20 cellular contexts compared by ENCODE assay signal in the genomic region with DNA sequence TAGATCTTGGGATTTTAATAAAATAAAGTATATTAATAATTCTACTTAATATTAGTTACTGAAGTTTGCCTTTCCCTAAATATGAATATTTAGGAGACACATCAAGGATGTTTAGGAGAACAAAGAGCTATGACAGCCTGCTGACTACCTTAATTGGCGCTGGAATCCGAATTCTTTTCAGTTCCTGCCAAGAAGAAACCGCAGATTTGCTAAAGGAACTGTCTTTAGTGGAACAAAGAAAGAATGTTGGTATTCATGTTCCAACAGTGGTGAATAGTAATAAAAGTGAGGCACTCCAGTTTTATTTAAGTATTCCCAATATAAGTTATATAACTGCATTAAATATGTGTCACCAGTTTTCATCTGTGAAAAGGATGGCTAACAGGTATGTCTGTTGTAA. TPM values are rescaled to one million over a fixed set of nuclear protein-coding genes. Genes with fewer than 3 reads are reported as not detected.
A peak's percentile ranks its signal among the peaks of the same experiment; 100 is the strongest.
DNase-seq lines count a peak whose midpoint lies in the region.
"Had no signal": no experiment of that assay in that cellular context is flagged by ENCODE, and none has a peak within 500 bp of the region (broad histone marks: within the 10 kb centered on the region; RNA-seq: fewer than 3 reads in every experiment).

No MANE protein-coding gene starts in this region.

- no peak overlapping the region for H2AFZ ChIP-seq in Karpas-422 (ENCODE audit: low read length)
- H2AFZ ChIP-seq: hepatocyte had no signal

- no peak overlapping the region for H3K4me2 ChIP-seq in Karpas-422 (ENCODE audit: low read depth, low read length, poor library complexity, severe bottlenecking)
- H3K4me2 ChIP-seq: hepatocyte had no signal

- H3K27ac ChIP-seq in epithelial cell of prostate (peak overlapping the region; percentile 76), Karpas-422 (ENCODE audit: low read length) (no peak overlapping the region)
- H3K27ac ChIP-seq: hepatocyte, transverse colon had no signal

- in situ Hi-C loops in SK-MEL-5 (cut with HindIII; ENCODE audit: low pct_unique_long_range_greater_than_20kb, low sequenced_read_pairs): no loop called here

- no peak overlapping the region for H3K4me3 ChIP-seq in Karpas-422 (ENCODE audit: low read length)
- H3K4me3 ChIP-seq: hepatocyte, transverse colon had no signal

- H3K27me3 ChIP-seq in Karpas-422 (ENCODE audit: low read length): no peaks in the 10 kb centered on the region
- H3K27me3 ChIP-seq: hepatocyte, transverse colon had no signal

- DNase-seq in ELR (ENCODE audit: low read depth): peak; percentile 70
- DNase-seq in SK-MEL-5 (ENCODE audit: low read depth, low spot score): peak; percentile 67
- DNase-seq in epithelial cell of prostate (ENCODE audit: low read depth, low spot score): peak; percentile 59
- DNase-seq in non-pigmented ciliary epithelial cell (ENCODE audit: low read depth): peak; percentile 37
- DNase-seq in islet precursor cell: no peak
- DNase-seq in Karpas-422: no peak
- DNase-seq in T-helper 2 cell: no peak
- DNase-seq in NCI-H524 treated with DMSO at 0.1 percent for 48 hours (lab: John Stamatoyannopoulos, UW): no peak
- DNase-seq: activated CD4-positive, alpha-beta T cell treated with anti-CD3 and anti-CD28 coated beads for 4 hours; activated CD8-positive, alpha-beta memory T cell treated with anti-CD3 and anti-CD28 coated beads, Interleukin-2, amount 10 ng/mL, durations not matched to agents 7 days and 5 days; activated naive CD8-positive, alpha-beta T cell treated with anti-CD3 and anti-CD28 coated beads, Interleukin-2, amount 50 U/mL, for 24 hours; Caco-2; central memory CD4-positive, alpha-beta T cell; effector CD4-positive, alpha-beta T cell; MM.1S; natural killer cell; NCI-H187; NCI-H446; transverse colon had no signal

- no peaks in the 10 kb centered on the region for H3K9me2 ChIP-seq in Karpas-422 (replicated peaks; ENCODE audit: insufficient read depth, low read length)

- no peaks in the 10 kb centered on the region for H4K20me1 ChIP-seq in Karpas-422 (ENCODE audit: insufficient read depth, low read depth, low read length)

- no peak overlapping the region for H3K9ac ChIP-seq in Karpas-422 (ENCODE audit: low read length)

- peaks cover 31% of the 10 kb centered on the region for H3K79me2 ChIP-seq in Karpas-422 (ENCODE audit: low read length)
- H3K79me2 ChIP-seq: hepatocyte had no signal

- H3K4me1 ChIP-seq in Karpas-422 (ENCODE audit: low read length): no peaks in the 10 kb centered on the region
- H3K4me1 ChIP-seq: Caco-2, transverse colon had no signal

- H3K9me3 ChIP-seq in Karpas-422 (ENCODE audit: low read length): no peaks in the 10 kb centered on the region
- H3K9me3 ChIP-seq: Caco-2, transverse colon had no signal

- peaks cover 50% of the 10 kb centered on the region for H3K36me3 ChIP-seq in Karpas-422 (ENCODE audit: insufficient read depth, low read length)
- H3K36me3 ChIP-seq: transverse colon had no signal

RNA-seq across cellular contexts. Expression of gene MIS18BP1, which starts 54.5 kb away (rescaled TPM):
- total RNA-seq in SK-MEL-5 (2014; rRNA removed; shearing (Covaris generic)): 18.9 and 19.0 TPM in 2 replicates
- 8.7 and 9.8 TPM in 2 replicates for polyA plus RNA-seq in SK-MEL-5 (2015; cell fraction: cytosol; rRNA removed)
- polyA plus RNA-seq in SK-MEL-5 (2015; cell fraction: nucleus; rRNA removed): 24.9 and 48.6 TPM in 2 replicates
- total RNA-seq in Karpas-422 (2014; rRNA removed; shearing (Covaris generic); ENCODE audit: low replicate concordance): 93.3 and 147 TPM in 2 replicates

Comparison
In these comparisons a context has a peak if more than half of its experiments do, and no peak if none do; other contexts are left out.
1. DNase-seq: peak in ELR (single experiment), SK-MEL-5 (single experiment), epithelial cell of prostate (single experiment) and non-pigmented ciliary epithelial cell (single experiment); none in islet precursor cell (single experiment), Karpas-422 (single experiment), T-helper 2 cell (0 of 5) and NCI-H524 treated with DMSO at 0.1 percent for 48 hours (single experiment).